In genomic region chr12:118377005-118377890, GRCh38 we compare ENCODE assay signal across 8 cellular contexts. TPM values are rescaled to one million over a fixed set of nuclear protein-coding genes. Genes with fewer than 3 reads are reported as not detected.
DNase-seq lines count a peak whose midpoint lies in the region; ATAC-seq and TF ChIP-seq lines count a peak whose summit lies in the region.

No MANE protein-coding gene starts in this region.

- H3K4me1 Mint-ChIP-seq in T-cell = peaks cover 42 to 47% (median 42%) of the 10 kb centered on the region in 3 donors

- peaks cover 15% of the 10 kb centered on the region for H3K36me3 Mint-ChIP-seq in T-cell

- H3K27me3 ChIP-seq in left ventricle myocardium inferior (ENCODE audit: low read depth) = no peaks in the 10 kb centered on the region
- H3K27me3 ChIP-seq in esophagus squamous epithelium = no peaks in the 10 kb centered on the region
- no peaks in the 10 kb centered on the region for H3K27me3 ChIP-seq in psoas muscle (ENCODE audit: insufficient read depth in 3 of 3, low read length in 2 of 3)

- DNase-seq in left ventricle myocardium inferior (no peak), left cardiac atrium (no peak), T-cell (peak in 2 of 34 experiments; percentile 2 to 7), esophagus squamous epithelium (lab: John Stamatoyannopoulos, UW) (no peak), psoas muscle (no peak), cerebellar nuclear complex (lab: John Stamatoyannopoulos, UW) (no peak)
- DNase-seq in activated effector memory CD4-positive, alpha-beta T cell treated with anti-CD3 and anti-CD28 coated beads, Interleukin-2, amount 50 U/mL, for 16 hours = no peak

- no peak for TF ChIP-seq CTCF in left ventricle myocardium inferior (IDR thresholded peaks at IDR 0.05; ENCODE audit: borderline replicate concordance)
- TF ChIP-seq CTCF in esophagus squamous epithelium (IDR thresholded peaks at IDR 0.05) = no peak
- TF ChIP-seq CTCF in psoas muscle (IDR thresholded peaks at IDR 0.05) = no peak

- H3K9me3 ChIP-seq in left ventricle myocardium inferior (replicated peaks) = no peaks in the 10 kb centered on the region
- H3K9me3 ChIP-seq in esophagus squamous epithelium = no peaks in the 10 kb centered on the region
- H3K9me3 ChIP-seq in psoas muscle = no peaks in the 10 kb centered on the region

- peak overlapping the region; percentile 99 for H3K4me3 ChIP-seq in left ventricle myocardium inferior
- H3K4me3 ChIP-seq in esophagus squamous epithelium = peak overlapping the region; percentile 74 to 91 (median 87)
- peak overlapping the region; percentile 99 for H3K4me3 ChIP-seq in psoas muscle

- 0 to 2% methylated on average over 22 to 23 of the region's 23 CpGs for WGBS in esophagus squamous epithelium, 2 donors
- 1 to 2% (median 1%) methylated on average over 22 to 23 of the region's 23 CpGs for WGBS in psoas muscle, 3 donors

- CTCF ChIA-PET in T-cell (lab: Charles Lee) = interaction anchor here (0.5 to 4.1 kb wide), 27 partner anchors 8 to 1704 kb away, joined by 3 to 64 read pairs (median 5); partner anchors contain the start of genes PEBP1 (in 1 of the 2), PRKAB1 (in 1 of the 2) and RFC5 (in 1 of the 2)

- ATAC-seq in left cardiac atrium = no peak
- ATAC-seq in T-cell (replicated peaks in 1 of 4) = no peak
- no peak for ATAC-seq in psoas muscle
- ATAC-seq in HG03378 (IDR thresholded peaks at IDR 0.05; ENCODE audit: unreplicated experiment) = no peak

- peak overlapping the region; percentile 95 for H3K27ac ChIP-seq in left ventricle myocardium inferior (replicated peaks)
- H3K27ac ChIP-seq in esophagus squamous epithelium = peak overlapping the region; percentile 92 to 97 (median 95)
- H3K27ac ChIP-seq in psoas muscle = peak overlapping the region; percentile 96

- H3K27me3 Mint-ChIP-seq in T-cell = no peaks in the 10 kb centered on the region

- TF ChIP-seq POLR2A in esophagus squamous epithelium (IDR thresholded peaks at IDR 0.05) = no peak

- POLR2A ChIA-PET in T-cell (lab: Charles Lee) = interaction anchor here (0.8 to 1.9 kb wide), 2 partner anchors 8 to 18 kb away, joined by 3 to 8 read pairs; no protein-coding TSS in a partner anchor

- H3K4me3 Mint-ChIP-seq in T-cell = peak overlapping the region; percentile 95 to 98 (median 96)

- intact Hi-C loops in left ventricle myocardium inferior (cut with micrococcal nuclease) (no loop called here), left cardiac atrium (cut with DNase I) (loop anchor here in 1 of 2 donors (2.0 to 10.0 kb wide), 2 partner anchors 256 to 502 kb away; no protein-coding TSS in a partner anchor), esophagus squamous epithelium (cut with DNase I) (loop anchor here (5.0 kb wide), 2 partner anchors 195 to 255 kb away; no protein-coding TSS in a partner anchor), psoas muscle (cut with DNase I) (loop anchor here (2.0 to 10.0 kb wide), 3 partner anchors 190 to 502 kb away; no protein-coding TSS in a partner anchor)

- H3K4me1 ChIP-seq in left ventricle myocardium inferior = peaks cover 56% of the 10 kb centered on the region
- H3K4me1 ChIP-seq in esophagus squamous epithelium = peaks cover 9 to 49% (median 27%) of the 10 kb centered on the region in 3 donors
- H3K4me1 ChIP-seq in psoas muscle = peaks cover 32% of the 10 kb centered on the region

- H3K9me3 Mint-ChIP-seq in T-cell = no peaks in the 10 kb centered on the region

- peaks cover 26% of the 10 kb centered on the region for H3K36me3 ChIP-seq in left ventricle myocardium inferior
- peaks cover 0 to 37% (median 14%) of the 10 kb centered on the region in 3 donors for H3K36me3 ChIP-seq in esophagus squamous epithelium
- peaks cover 3 to 31% of the 10 kb centered on the region in 2 donors for H3K36me3 ChIP-seq in psoas muscle (ENCODE audit: insufficient read depth in 1 of 2, low read depth in 1 of 2)

- H3K27ac Mint-ChIP-seq in T-cell = peak overlapping the region; percentile 96 to 97

RNA-seq across cellular contexts. Expression of gene SUDS3, which starts 0.9 kb away (rescaled TPM):
- total RNA-seq in left ventricle myocardium inferior = 20.4 TPM
- 10 to 100 TPM; 18.1 to 19.7 TPM for total RNA-seq in left cardiac atrium
- 10 to 100 TPM; 23.0 to 29.9 (median 26.3) TPM for total RNA-seq in T-cell
- 10 to 100 TPM; 43.3 to 55.0 (median 44.8) TPM for total RNA-seq in esophagus squamous epithelium
- 10 to 100 TPM; 15.6 to 27.1 (median 22.4) TPM for total RNA-seq in psoas muscle
- polyA plus RNA-seq in psoas muscle = 10 to 100 TPM in 1 of 3 donors, 1 to 10 TPM in 2; 8.3 to 27.8 (median 9.0) TPM

RNA-seq across cellular contexts. Expression of gene TAOK3, which starts 4.5 kb away (rescaled TPM):
- total RNA-seq in left ventricle myocardium inferior (21.4 TPM), left cardiac atrium (10 to 100 TPM; 15.0 to 23.1 TPM), T-cell (10 to 100 TPM; 58.7 to 93.6 (median 67.4) TPM), esophagus squamous epithelium (10 to 100 TPM; 13.7 to 27.7 (median 21.1) TPM), psoas muscle (10 to 100 TPM; 13.5 to 18.4 (median 18.2) TPM)
- 10 to 100 TPM in 1 of 3 donors, 1 to 10 TPM in 2; 6.5 to 22.2 (median 7.5) TPM for polyA plus RNA-seq in psoas muscle
